1 cellular context compared by ENCODE assay signal in genomic region chr17:43040655-43041054, GRCh38.
TF ChIP-seq lines count a peak whose summit lies in the region.

No MANE protein-coding gene starts in this region.

TF ChIP-seq in WTC11, 78 proteins besides CTCF, POLR2A, EP300 and RAD21 (continued from another document):
- TF ChIP-seq AFF4 (CRISPR knock-in tag; IDR thresholded peaks at IDR 0.05; ENCODE audit: borderline replicate concordance), result no peak
- no peak for TF ChIP-seq USF2 (CRISPR knock-in tag; IDR thresholded peaks at IDR 0.05)
- no peak for TF ChIP-seq FOXP1 (CRISPR knock-in tag; IDR thresholded peaks at IDR 0.05; ENCODE audit: borderline replicate concordance)
- TF ChIP-seq ELF4 (CRISPR knock-in tag; IDR thresholded peaks at IDR 0.05; ENCODE audit: low read depth), result no peak
